16 cellular contexts compared by ENCODE assay signal in genomic region chr12:129570796-129571400, GRCh38.
"Had no signal": no experiment of that assay in that cellular context is flagged by ENCODE, and none has a peak within 500 bp of the region (broad histone marks: within the 10 kb centered on the region; RNA-seq: fewer than 3 reads in every experiment).

No MANE protein-coding gene starts in this region.

- H3K27ac Mint-ChIP-seq: activated CD4-positive, alpha-beta memory T cell treated with anti-CD3 and anti-CD28 coated beads, Interleukin-2, amount 10 ng/mL, durations not matched to agents 7 days and 5 days; activated naive CD8-positive, alpha-beta T cell treated with anti-CD3 and anti-CD28 coated beads, Interleukin-2, amount 10 ng/mL, durations not matched to agents 7 days and 5 days; activated T-cell treated with anti-CD3 and anti-CD28 coated beads, Interleukin-2, amount 50 U/mL, for 72 hours had no signal

- ATAC-seq: activated T-cell treated with anti-CD3 and anti-CD28 coated beads, Interleukin-2, amount 50 U/mL, for 72 hours; stimulated activated naive CD8-positive, alpha-beta T cell treated with anti-CD3 and anti-CD28 coated beads, Interleukin-15, amount 100 ng/mL, for 72 hours had no signal

- H3K9me3 Mint-ChIP-seq: activated naive CD8-positive, alpha-beta T cell treated with anti-CD3 and anti-CD28 coated beads, Interleukin-2, amount 10 ng/mL, durations not matched to agents 7 days and 5 days had no signal

- DNase-seq: activated CD4-positive, alpha-beta memory T cell treated with anti-CD3 and anti-CD28 coated beads, Interleukin-2, amount 10 ng/mL, durations not matched to agents 7 days and 5 days; activated gamma-delta T cell treated with Interleukin-2 at 50 U/mL for 16 hours; activated naive CD8-positive, alpha-beta T cell treated with anti-CD3 and anti-CD28 coated beads, Interleukin-2, amount 10 ng/mL, durations not matched to agents 7 days and 5 days; activated T-cell treated with anti-CD3 and anti-CD28 coated beads, Interleukin-2, amount 50 U/mL, for 72 hours; aorta; caudate nucleus; effector CD4-positive, alpha-beta T cell; foreskin melanocyte; head of caudate nucleus; left ventricle myocardium inferior; ovary; sigmoid colon; stimulated activated CD4-positive, alpha-beta T cell treated with anti-CD3 and anti-CD28 coated beads, Interleukin-4, amount 100 ng/mL, for 1 hour; stimulated activated naive CD8-positive, alpha-beta T cell treated with anti-CD3 and anti-CD28 coated beads, Interleukin-15, amount 100 ng/mL, for 72 hours; T1000 had no signal

- H3K4me3 Mint-ChIP-seq: activated CD4-positive, alpha-beta memory T cell treated with anti-CD3 and anti-CD28 coated beads, Interleukin-2, amount 10 ng/mL, durations not matched to agents 7 days and 5 days; activated naive CD8-positive, alpha-beta T cell treated with anti-CD3 and anti-CD28 coated beads, Interleukin-2, amount 10 ng/mL, durations not matched to agents 7 days and 5 days; activated T-cell treated with anti-CD3 and anti-CD28 coated beads, Interleukin-2, amount 50 U/mL, for 72 hours; neural crest cell; stimulated activated naive CD8-positive, alpha-beta T cell treated with anti-CD3 and anti-CD28 coated beads, Interleukin-15, amount 100 ng/mL, for 72 hours had no signal

- H3K36me3 Mint-ChIP-seq: activated naive CD8-positive, alpha-beta T cell treated with anti-CD3 and anti-CD28 coated beads, Interleukin-2, amount 10 ng/mL, durations not matched to agents 7 days and 5 days had no signal

- H3K4me1 Mint-ChIP-seq: activated CD4-positive, alpha-beta memory T cell treated with anti-CD3 and anti-CD28 coated beads, Interleukin-2, amount 10 ng/mL, durations not matched to agents 7 days and 5 days; activated naive CD8-positive, alpha-beta T cell treated with anti-CD3 and anti-CD28 coated beads, Interleukin-2, amount 10 ng/mL, durations not matched to agents 7 days and 5 days; neural crest cell; stimulated activated naive CD8-positive, alpha-beta T cell treated with anti-CD3 and anti-CD28 coated beads, Interleukin-15, amount 100 ng/mL, for 72 hours had no signal

- H3K27me3 Mint-ChIP-seq: activated CD4-positive, alpha-beta memory T cell treated with anti-CD3 and anti-CD28 coated beads, Interleukin-2, amount 10 ng/mL, durations not matched to agents 7 days and 5 days; activated naive CD8-positive, alpha-beta T cell treated with anti-CD3 and anti-CD28 coated beads, Interleukin-2, amount 10 ng/mL, durations not matched to agents 7 days and 5 days; stimulated activated naive CD8-positive, alpha-beta T cell treated with anti-CD3 and anti-CD28 coated beads, Interleukin-15, amount 100 ng/mL, for 72 hours had no signal
